ENCODE assay signal across 9 cellular contexts in the genomic region with DNA sequence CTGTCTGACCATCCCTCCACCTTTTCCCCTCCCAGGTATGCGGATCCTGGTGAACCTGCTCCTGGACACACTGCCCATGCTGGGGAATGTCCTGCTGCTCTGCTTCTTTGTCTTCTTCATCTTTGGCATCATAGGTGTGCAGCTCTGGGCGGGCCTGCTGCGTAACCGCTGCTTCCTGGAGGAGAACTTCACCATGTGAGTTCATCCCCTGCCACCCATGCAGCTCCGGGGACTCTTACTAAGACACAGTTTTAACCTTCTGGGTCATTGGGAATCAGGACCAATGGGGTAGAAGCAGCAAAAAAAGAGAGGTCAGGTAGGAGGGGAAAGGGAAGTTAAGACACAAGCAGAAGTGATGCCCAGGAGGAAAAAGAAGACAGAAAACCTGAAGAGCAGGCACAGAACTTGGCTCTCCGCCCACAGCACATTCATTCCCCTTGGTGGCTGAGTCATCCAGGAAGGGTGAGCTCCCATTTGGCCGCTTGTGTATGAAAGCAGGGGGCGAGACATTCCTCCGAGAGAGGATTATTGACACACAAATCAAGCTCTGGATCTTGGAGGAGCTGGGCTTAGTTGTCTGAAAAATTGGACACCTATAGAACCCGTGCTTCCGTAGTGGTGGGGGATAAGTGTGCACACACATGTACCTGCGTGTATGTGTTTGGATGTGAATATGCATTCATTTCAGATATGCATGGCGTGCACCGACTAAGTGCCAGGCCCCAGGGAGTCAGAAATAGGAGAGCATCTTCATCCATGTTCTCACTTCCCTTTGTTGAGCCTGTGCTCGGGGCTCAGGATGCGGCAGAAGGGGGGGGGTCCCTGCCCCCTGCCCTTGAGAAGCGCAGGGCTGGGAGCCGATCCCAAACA.
DNase-seq lines count a peak whose midpoint lies in the region; ATAC-seq and TF ChIP-seq lines count a peak whose summit lies in the region.
"Had no signal": no experiment of that assay in that cellular context is flagged by ENCODE, and none has a peak within 500 bp of the region (broad histone marks: within the 10 kb centered on the region; RNA-seq: fewer than 3 reads in every experiment).

No MANE protein-coding gene starts in this region.

- in situ Hi-C loops in transverse colon (cut with MboI; ENCODE audit: low pct_ligation_motif_present in 1 of 4, low pct_unique_long_range_greater_than_20kb in 1 of 4, low sequenced_read_pairs in 3 of 4): no loop called here

- peaks cover 2 to 3% of the 10 kb centered on the region in 2 donors for H3K9me3 Mint-ChIP-seq in activated naive CD4-positive, alpha-beta T cell treated with anti-CD3 and anti-CD28 coated beads, Interleukin-2, amount 50 U/mL, for 72 hours
- H3K9me3 Mint-ChIP-seq in activated naive CD4-positive, alpha-beta T cell treated with anti-CD3 and anti-CD28 coated beads, Interleukin-2, amount 10 ng/mL, durations not matched to agents 7 days and 5 days: peaks cover 2% of the 10 kb centered on the region

- peaks cover 0 to 2% of the 10 kb centered on the region in 2 donors for H3K36me3 Mint-ChIP-seq in activated naive CD4-positive, alpha-beta T cell treated with anti-CD3 and anti-CD28 coated beads, Interleukin-2, amount 50 U/mL, for 72 hours
- no peaks in the 10 kb centered on the region for H3K36me3 Mint-ChIP-seq in activated naive CD4-positive, alpha-beta T cell treated with anti-CD3 and anti-CD28 coated beads, Interleukin-2, amount 10 ng/mL, durations not matched to agents 7 days and 5 days

- H3K4me3 Mint-ChIP-seq in activated naive CD4-positive, alpha-beta T cell treated with anti-CD3 and anti-CD28 coated beads, Interleukin-2, amount 10 ng/mL, durations not matched to agents 7 days and 5 days: no peak overlapping the region

- H3K27ac ChIP-seq in transverse colon: no peak overlapping the region
- H3K27ac ChIP-seq in WERI-Rb-1: no peak overlapping the region
- no peak overlapping the region for H3K27ac ChIP-seq in upper lobe of left lung

- H3K27ac Mint-ChIP-seq in activated naive CD4-positive, alpha-beta T cell treated with anti-CD3 and anti-CD28 coated beads, Interleukin-2, amount 50 U/mL, for 72 hours: no peak overlapping the region
- no peak overlapping the region for H3K27ac Mint-ChIP-seq in activated naive CD4-positive, alpha-beta T cell treated with anti-CD3 and anti-CD28 coated beads, Interleukin-2, amount 10 ng/mL, durations not matched to agents 7 days and 5 days

- H3K4me1 Mint-ChIP-seq in activated naive CD4-positive, alpha-beta T cell treated with anti-CD3 and anti-CD28 coated beads, Interleukin-2, amount 10 ng/mL, durations not matched to agents 7 days and 5 days: peaks cover 4% of the 10 kb centered on the region

- no peaks in the 10 kb centered on the region for H3K36me3 ChIP-seq in transverse colon
- H3K36me3 ChIP-seq in WERI-Rb-1: no peaks in the 10 kb centered on the region
- H3K36me3 ChIP-seq in upper lobe of left lung: no peaks in the 10 kb centered on the region

- peak in 1 of 2 donors; percentile 27 for DNase-seq in activated naive CD4-positive, alpha-beta T cell treated with anti-CD3 and anti-CD28 coated beads, Interleukin-2, amount 50 U/mL, for 72 hours (ENCODE audit: low spot score in 2 of 2)
- DNase-seq in activated naive CD4-positive, alpha-beta T cell treated with anti-CD3 and anti-CD28 coated beads, Interleukin-2, amount 10 ng/mL, durations not matched to agents 7 days and 5 days: no peak
- DNase-seq in RPMI7951 (ENCODE audit: low read depth) (peak; percentile 84), fibroblast of pulmonary artery (ENCODE audit: low read depth) (peak; percentile 88), transverse colon (peak; percentile 49), cerebellum (ENCODE audit: low spot score) (no peak), WERI-Rb-1 (no peak), upper lobe of left lung (no peak)
- DNase-seq: NCI-H1417 treated with DMSO at 0.1 percent for 48 hours had no signal

- no peaks in the 10 kb centered on the region for H3K4me1 ChIP-seq in transverse colon
- no peaks in the 10 kb centered on the region for H3K4me1 ChIP-seq in upper lobe of left lung

- TF ChIP-seq CTCF in fibroblast of pulmonary artery (IDR thresholded peaks at IDR 0.05; ENCODE audit: low read length, missing control alignments) (no peak), transverse colon (IDR thresholded peaks at IDR 0.05) (no peak), WERI-Rb-1 (IDR thresholded peaks at IDR 0.05; ENCODE audit: low read depth, low read length) (no peak), upper lobe of left lung (IDR thresholded peaks at IDR 0.05) (no peak)

- TF ChIP-seq POLR2A in transverse colon (IDR thresholded peaks at IDR 0.05): no peak
- no peak for TF ChIP-seq POLR2A in upper lobe of left lung (IDR thresholded peaks at IDR 0.05)

- no peak overlapping the region for H3K4me3 ChIP-seq in fibroblast of pulmonary artery (replicated peaks; ENCODE audit: low read depth, low read length)
- no peak overlapping the region for H3K4me3 ChIP-seq in transverse colon
- H3K4me3 ChIP-seq in WERI-Rb-1 (ENCODE audit: low read depth, low read length): no peak overlapping the region
- H3K4me3 ChIP-seq in upper lobe of left lung: no peak overlapping the region

- WGBS in transverse colon (ENCODE audit: low coverage in 1 of 2), 2 donors: 57 to 60% methylated on average over 2 to 18 of the region's 18 CpGs
- whole genome bisulfite sequencing in upper lobe of left lung, 2 donors: 65 to 73% methylated on average over 18 of the region's 18 CpGs

- TF ChIP-seq EP300 in transverse colon (IDR thresholded peaks at IDR 0.05; ENCODE audit: low read depth) (no peak), upper lobe of left lung (IDR thresholded peaks at IDR 0.05) (no peak)

- CTCF ChIA-PET in activated naive CD4-positive, alpha-beta T cell treated with anti-CD3 and anti-CD28 coated beads, Interleukin-2, amount 10 ng/mL, durations not matched to agents 7 days and 5 days (lab: Charles Lee): no interaction called here

- intact Hi-C loops in transverse colon (cut with DNase I; ENCODE audit: low total_unique reads): no loop called here

- H3K9me3 ChIP-seq in transverse colon (no peaks in the 10 kb centered on the region), WERI-Rb-1 (ENCODE audit: severe bottlenecking) (no peaks in the 10 kb centered on the region), upper lobe of left lung (peaks cover 0 to 5% (median 0%) of the 10 kb centered on the region in 4 donors)

- peak; percentile 56 to 69 for ATAC-seq in activated naive CD4-positive, alpha-beta T cell treated with anti-CD3 and anti-CD28 coated beads, Interleukin-2, amount 50 U/mL, for 72 hours
- ATAC-seq in upper lobe of left lung (ENCODE audit: low FRiP score in 2 of 2): no peak

- peaks cover 14% of the 10 kb centered on the region for H3K27me3 Mint-ChIP-seq in activated naive CD4-positive, alpha-beta T cell treated with anti-CD3 and anti-CD28 coated beads, Interleukin-2, amount 10 ng/mL, durations not matched to agents 7 days and 5 days

- no peaks in the 10 kb centered on the region for H3K27me3 ChIP-seq in transverse colon
- H3K27me3 ChIP-seq in WERI-Rb-1 (ENCODE audit: insufficient read depth, low read depth, severe bottlenecking): no peaks in the 10 kb centered on the region
- no peaks in the 10 kb centered on the region for H3K27me3 ChIP-seq in upper lobe of left lung

Comparison
In these comparisons a context has a peak if more than half of its experiments do, and no peak if none do; other contexts are left out.
1. ATAC-seq: peak in activated naive CD4-positive, alpha-beta T cell treated with anti-CD3 and anti-CD28 coated beads, Interleukin-2, amount 50 U/mL, for 72 hours (2 of 2); none in upper lobe of left lung (0 of 2).
2. DNase-seq: peak in RPMI7951 (single experiment), fibroblast of pulmonary artery (single experiment) and transverse colon (single experiment); none in activated naive CD4-positive, alpha-beta T cell treated with anti-CD3 and anti-CD28 coated beads, Interleukin-2, amount 10 ng/mL, durations not matched to agents 7 days and 5 days (single experiment), cerebellum (single experiment), WERI-Rb-1 (single experiment) and upper lobe of left lung (0 of 2).